In the genomic region with DNA sequence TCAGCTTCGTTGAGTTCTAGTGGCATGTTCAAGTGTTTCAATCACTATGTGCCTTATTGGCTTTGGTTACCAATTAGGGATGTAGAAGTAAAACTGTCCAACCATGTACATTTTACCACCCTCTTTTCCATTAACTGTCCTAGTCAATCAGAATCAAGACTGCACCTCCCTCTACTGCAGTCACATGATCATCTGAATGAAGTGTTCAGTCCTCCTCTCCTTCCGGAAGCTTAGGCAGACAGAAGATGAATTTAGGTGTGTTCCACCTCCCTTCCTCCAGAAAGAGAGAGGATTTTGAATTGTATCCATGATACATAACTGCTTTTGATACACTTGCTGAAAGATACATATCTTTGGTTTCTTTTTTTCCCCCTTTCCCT, we compare ENCODE assay signal across 18 cellular contexts.
DNase-seq lines count a peak whose midpoint lies in the region; ATAC-seq and TF ChIP-seq lines count a peak whose summit lies in the region.
"Had no signal": no experiment of that assay in that cellular context is flagged by ENCODE, and none has a peak within 500 bp of the region (broad histone marks: within the 10 kb centered on the region; RNA-seq: fewer than 3 reads in every experiment).

No MANE protein-coding gene starts in this region.

- peak overlapping the region; percentile 93 for H3K27ac Mint-ChIP-seq in T-helper 1 cell treated with Interleukin-12 subunit alpha and Interleukin-12 subunit beta and Interleukin-4 antibody, amounts not matched to agents 30 μg/mL and 1 μg/mL, for 36 hours
- H3K27ac Mint-ChIP-seq in CD4-positive, CD25-positive, alpha-beta regulatory T cell, result peak overlapping the region; percentile 70 to 86 (median 72)
- H3K27ac Mint-ChIP-seq in activated CD4-positive, alpha-beta memory T cell treated with anti-CD3 and anti-CD28 coated beads for 36 hours, result peak overlapping the region; percentile 66
- H3K27ac Mint-ChIP-seq: endodermal cell, naive B cell had no signal

- TF ChIP-seq EP300 in suprapubic skin (IDR thresholded peaks at IDR 0.05), result no peak

- no peak for DNase-seq in T-helper 1 cell
- no peak for DNase-seq in CD4-positive, CD25-positive, alpha-beta regulatory T cell
- no peak for DNase-seq in activated CD4-positive, alpha-beta memory T cell treated with anti-CD3 and anti-CD28 coated beads for 36 hours
- no peak for DNase-seq in suprapubic skin (ENCODE audit: low spot score in 2 of 2)
- DNase-seq in SKM-1 (lab: John Stamatoyannopoulos, UW; ENCODE audit: unreplicated experiment), result no peak
- DNase-seq in stimulated activated CD4-positive, alpha-beta T cell treated with anti-CD3 and anti-CD28 coated beads, Interleukin-1b, Interleukin-23, amount 100 ng/mL, for 48 hours, result no peak
- DNase-seq: C1 segment of cervical spinal cord, endodermal cell, naive B cell, NCI-H1417 treated with DMSO at 0.1 percent for 48 hours, NCI-H82, posterior cingulate gyrus, testis had no signal

- POLR2A ChIA-PET in activated CD4-positive, alpha-beta memory T cell treated with anti-CD3 and anti-CD28 coated beads for 36 hours (lab: Charles Lee), result interaction anchor here (1.5 to 2.2 kb wide), 2 partner anchors 10 to 133 kb away, joined by 7 to 8 read pairs; a partner anchor contains a TSS

- peaks cover 24% of the 10 kb centered on the region for H3K36me3 ChIP-seq in CD4-positive, CD25-positive, alpha-beta regulatory T cell (ENCODE audit: control insufficient read depth, insufficient read depth, low read length)
- H3K36me3 ChIP-seq in muscle layer of duodenum (ENCODE audit: control insufficient read depth in 1 of 2, insufficient read depth in 2 of 2, low read length in 2 of 2) (peaks cover 11 to 52% of the 10 kb centered on the region in 2 donors), suprapubic skin (peaks cover 70% of the 10 kb centered on the region)

- H3K4me1 Mint-ChIP-seq in T-helper 1 cell treated with Interleukin-12 subunit alpha and Interleukin-12 subunit beta and Interleukin-4 antibody, amounts not matched to agents 30 μg/mL and 1 μg/mL, for 36 hours (ENCODE audit: low read depth), result peaks cover 47% of the 10 kb centered on the region
- H3K4me1 Mint-ChIP-seq in CD4-positive, CD25-positive, alpha-beta regulatory T cell, result peaks cover 16 to 38% (median 33%) of the 10 kb centered on the region in 4 donors
- peaks cover 27% of the 10 kb centered on the region for H3K4me1 Mint-ChIP-seq in activated CD4-positive, alpha-beta memory T cell treated with anti-CD3 and anti-CD28 coated beads for 36 hours (ENCODE audit: low read depth)
- H3K4me1 Mint-ChIP-seq: endodermal cell had no signal

- peak overlapping the region; percentile 42 for H3K4me3 Mint-ChIP-seq in T-helper 1 cell treated with Interleukin-12 subunit alpha and Interleukin-12 subunit beta and Interleukin-4 antibody, amounts not matched to agents 30 μg/mL and 1 μg/mL, for 36 hours
- H3K4me3 Mint-ChIP-seq in CD4-positive, CD25-positive, alpha-beta regulatory T cell, result no peak overlapping the region
- no peak overlapping the region for H3K4me3 Mint-ChIP-seq in activated CD4-positive, alpha-beta memory T cell treated with anti-CD3 and anti-CD28 coated beads for 36 hours
- H3K4me3 Mint-ChIP-seq: endodermal cell, naive B cell had no signal

- H3K27me3 ChIP-seq in CD4-positive, CD25-positive, alpha-beta regulatory T cell (ENCODE audit: control insufficient read depth, insufficient read depth, low read length), result no peaks in the 10 kb centered on the region
- H3K27me3 ChIP-seq in muscle layer of duodenum (ENCODE audit: low read depth, low read length) (no peaks in the 10 kb centered on the region), suprapubic skin (no peaks in the 10 kb centered on the region)
- H3K27me3 ChIP-seq: ascending aorta, testis had no signal

- TF ChIP-seq POLR2A in suprapubic skin (IDR thresholded peaks at IDR 0.05), result no peak

- H3K4me3 ChIP-seq in CD4-positive, CD25-positive, alpha-beta regulatory T cell (ENCODE audit: low read depth, low read length), result no peak overlapping the region
- H3K4me3 ChIP-seq in muscle layer of duodenum (ENCODE audit: low read depth in 1 of 2, low read length in 2 of 2), result no peak overlapping the region
- H3K4me3 ChIP-seq in suprapubic skin, result no peak overlapping the region
- H3K4me3 ChIP-seq: ascending aorta, lung, testis had no signal

- H3K36me3 Mint-ChIP-seq in T-helper 1 cell treated with Interleukin-12 subunit alpha and Interleukin-12 subunit beta and Interleukin-4 antibody, amounts not matched to agents 30 μg/mL and 1 μg/mL, for 36 hours (ENCODE audit: low read depth), result peaks cover 22% of the 10 kb centered on the region
- H3K36me3 Mint-ChIP-seq in CD4-positive, CD25-positive, alpha-beta regulatory T cell, result peaks cover 21% of the 10 kb centered on the region
- H3K36me3 Mint-ChIP-seq in activated CD4-positive, alpha-beta memory T cell treated with anti-CD3 and anti-CD28 coated beads for 36 hours, result peaks cover 14% of the 10 kb centered on the region

- ATAC-seq in CD4-positive, CD25-positive, alpha-beta regulatory T cell (ENCODE audit: low read depth in 2 of 2), result no peak
- ATAC-seq: PC-3 had no signal

- H3K9me3 ChIP-seq in CD4-positive, CD25-positive, alpha-beta regulatory T cell (ENCODE audit: control insufficient read depth in 2 of 2, low read length in 2 of 2), result no peaks in the 10 kb centered on the region
- H3K9me3 ChIP-seq in muscle layer of duodenum (ENCODE audit: control insufficient read depth in 1 of 2, low read length in 2 of 2) (no peaks in the 10 kb centered on the region), suprapubic skin (no peaks in the 10 kb centered on the region)
- H3K9me3 ChIP-seq: ascending aorta, testis had no signal

- peaks cover 20% of the 10 kb centered on the region for H3K4me1 ChIP-seq in CD4-positive, CD25-positive, alpha-beta regulatory T cell (ENCODE audit: control insufficient read depth, insufficient read depth, low read length, poor library complexity, severe bottlenecking)
- H3K4me1 ChIP-seq in muscle layer of duodenum (ENCODE audit: control insufficient read depth in 1 of 2, insufficient read depth in 2 of 2, low read length in 2 of 2) (no peaks in the 10 kb centered on the region), suprapubic skin (no peaks in the 10 kb centered on the region)
- H3K4me1 ChIP-seq: ascending aorta had no signal

- no peaks in the 10 kb centered on the region for H3K9me3 Mint-ChIP-seq in T-helper 1 cell treated with Interleukin-12 subunit alpha and Interleukin-12 subunit beta and Interleukin-4 antibody, amounts not matched to agents 30 μg/mL and 1 μg/mL, for 36 hours
- H3K9me3 Mint-ChIP-seq in CD4-positive, CD25-positive, alpha-beta regulatory T cell, result no peaks in the 10 kb centered on the region
- no peaks in the 10 kb centered on the region for H3K9me3 Mint-ChIP-seq in activated CD4-positive, alpha-beta memory T cell treated with anti-CD3 and anti-CD28 coated beads for 36 hours
- H3K9me3 Mint-ChIP-seq: endodermal cell had no signal

- CTCF ChIA-PET in activated CD4-positive, alpha-beta memory T cell treated with anti-CD3 and anti-CD28 coated beads for 36 hours (lab: Charles Lee), result interaction anchor here (0.8 to 0.9 kb wide), 2 partner anchors 33 to 71 kb away, joined by 3 to 4 read pairs; no protein-coding TSS in a partner anchor

- H3K27ac ChIP-seq in CD4-positive, CD25-positive, alpha-beta regulatory T cell (ENCODE audit: insufficient read depth, low read length, poor library complexity, severe bottlenecking), result peak overlapping the region; percentile 35
- H3K27ac ChIP-seq in muscle layer of duodenum (ENCODE audit: low read length) (peak overlapping the region; percentile 24), suprapubic skin (no peak overlapping the region)
- H3K27ac ChIP-seq: ascending aorta had no signal

- intact Hi-C loops in activated CD4-positive, alpha-beta memory T cell treated with anti-CD3 and anti-CD28 coated beads for 36 hours (cut with micrococcal nuclease), result no loop called here

- WGBS in suprapubic skin, result 100% methylated on average over 2 of the region's 2 CpGs

- TF ChIP-seq CTCF in suprapubic skin (IDR thresholded peaks at IDR 0.05), result no peak

- H3K27me3 Mint-ChIP-seq in T-helper 1 cell treated with Interleukin-12 subunit alpha and Interleukin-12 subunit beta and Interleukin-4 antibody, amounts not matched to agents 30 μg/mL and 1 μg/mL, for 36 hours (ENCODE audit: low read depth), result no peaks in the 10 kb centered on the region
- no peaks in the 10 kb centered on the region for H3K27me3 Mint-ChIP-seq in CD4-positive, CD25-positive, alpha-beta regulatory T cell
- no peaks in the 10 kb centered on the region for H3K27me3 Mint-ChIP-seq in activated CD4-positive, alpha-beta memory T cell treated with anti-CD3 and anti-CD28 coated beads for 36 hours
- H3K27me3 Mint-ChIP-seq: naive B cell had no signal
